In genomic region chr22:41285820-41286638, GRCh38 we compare ENCODE assay signal across 8 cellular contexts. TPM values are rescaled to one million over a fixed set of nuclear protein-coding genes. Genes with fewer than 3 reads are reported as not detected.
DNase-seq lines count a peak whose midpoint lies in the region; ATAC-seq, FAIRE-seq and TF ChIP-seq lines count a peak whose summit lies in the region.

TSS of gene RANGAP1 (minus strand) at chr22:41286187. CDS start at chr22:41281044, 5,143 bp downstream.

- H3K27me3 ChIP-seq in CD4-positive, alpha-beta memory T cell (ENCODE audit: insufficient read depth, low read length), result no peaks in the 10 kb centered on the region
- H3K27me3 ChIP-seq in HepG2 (ENCODE audit: control insufficient read depth in 1 of 2, insufficient read depth in 2 of 2, low read length in 2 of 2), result no peaks in the 10 kb centered on the region; a peak in 1 of 5 replicates

- POLR2A ChIA-PET in CD4-positive, alpha-beta memory T cell (lab: Charles Lee; ENCODE audit: partially characterized antibody), result interaction anchor here (0.6 to 5.2 kb wide), 30 partner anchors 10 to 1967 kb away, joined by 3 to 111 read pairs (median 6); partner anchors contain the start of genes ACO2, DESI1, EP300 and PHF5A
- POLR2A ChIA-PET in activated CD4-positive, alpha-beta memory T cell treated with anti-CD3 and anti-CD28 coated beads for 36 hours (lab: Charles Lee), result interaction anchor here (0.9 to 2.1 kb wide), 9 partner anchors 16 to 335 kb away, joined by 3 to 33 read pairs (median 5); partner anchors contain the start of genes ACO2, DESI1, PHF5A and PMM1
- POLR2A ChIA-PET in HepG2 (lab: Yijun Ruan, JAX), result interaction anchor here (0.7 to 6.0 kb wide), 15 partner anchors 11 to 335 kb away, joined by 3 to 49 read pairs (median 5); partner anchors contain the start of genes ACO2, CHADL, PHF5A and RBX1

- peak; percentile 98 to 99 (median 99) for DNase-seq in CD4-positive, alpha-beta memory T cell
- peak; percentile 97 for DNase-seq in NCI-H82 treated with DMSO at 0.1 percent for 48 hours (lab: John Stamatoyannopoulos, UW; ENCODE audit: unreplicated experiment)
- DNase-seq in activated CD4-positive, alpha-beta memory T cell treated with anti-CD3 and anti-CD28 coated beads for 36 hours, result peak; percentile 99
- peak; percentile 97 to 99 for DNase-seq in dermis microvascular lymphatic vessel endothelial cell (ENCODE audit: low read depth in 2 of 2)
- DNase-seq in HepG2 (ENCODE audit: low spot score), result peak; percentile 97
- DNase-seq in stimulated activated CD4-positive, alpha-beta T cell treated with anti-CD3 and anti-CD28 coated beads, Interleukin-4, amount 100 ng/mL, for 1 hour, result peak; percentile 97

- peak within 1 kb of the TSS; percentile 82 to 94 for H3K4me3 ChIP-seq in CD4-positive, alpha-beta memory T cell (ENCODE audit: low read length in 2 of 2)
- peak within 1 kb of the TSS; percentile 97 to 100 (median 98) for H3K4me3 ChIP-seq in HepG2 (replicated peaks in 1 of 3; ENCODE audit: insufficient read depth in 1 of 3, low read depth in 2 of 3, low read length in 3 of 3)

- TF ChIP-seq CTCF in HepG2 (CRISPR knock-in tag; IDR thresholded peaks at IDR 0.05), result peak; percentile 54

- H3K36me3 ChIP-seq in CD4-positive, alpha-beta memory T cell (ENCODE audit: insufficient read depth, low read length), result peaks cover 24% of the 10 kb centered on the region
- peaks cover 2 to 18% of the 10 kb centered on the region in 2 experiments for H3K36me3 ChIP-seq in HepG2 (replicated peaks in 1 of 2; ENCODE audit: control insufficient read depth in 1 of 2, insufficient read depth in 2 of 2, low read length in 2 of 2)

- peaks cover 10 to 25% of the 10 kb centered on the region in 2 donors for H3K36me3 Mint-ChIP-seq in CD4-positive, alpha-beta memory T cell
- peaks cover 24% of the 10 kb centered on the region for H3K36me3 Mint-ChIP-seq in activated CD4-positive, alpha-beta memory T cell treated with anti-CD3 and anti-CD28 coated beads for 36 hours

- peak within 1 kb of the TSS; percentile 96 to 99 (median 99) for H3K27ac Mint-ChIP-seq in CD4-positive, alpha-beta memory T cell
- peak within 1 kb of the TSS; percentile 99 for H3K27ac Mint-ChIP-seq in activated CD4-positive, alpha-beta memory T cell treated with anti-CD3 and anti-CD28 coated beads for 36 hours

- WGBS in HepG2 (ENCODE audit: low lambda C conversion rate), result 0% methylated on average over 8 of the region's 77 CpGs

- H3K79me2 ChIP-seq in HepG2 (ENCODE audit: insufficient read depth, low read length), result peaks cover 27% of the 10 kb centered on the region

- H4K20me1 ChIP-seq in HepG2 (ENCODE audit: insufficient read depth, low read length), result no peaks in the 10 kb centered on the region

- H3K9ac ChIP-seq in HepG2 (ENCODE audit: insufficient read depth, low read depth, low read length), result peak within 1 kb of the TSS; percentile 94

- no peak for TF ChIP-seq RAD21 in HepG2 (CRISPR knock-in tag; IDR thresholded peaks at IDR 0.05)

- no TSS peak for BruUV-seq in HepG2 (replicated peaks; lab: Mats Ljungman, UMichigan)

- H3K4me1 ChIP-seq in CD4-positive, alpha-beta memory T cell (ENCODE audit: insufficient read depth, low read length), result peaks cover 23% of the 10 kb centered on the region
- peaks cover 58% of the 10 kb centered on the region for H3K4me1 ChIP-seq in HepG2 (ENCODE audit: insufficient read depth, low read length)

- H3K27me3 Mint-ChIP-seq in CD4-positive, alpha-beta memory T cell, result no peaks in the 10 kb centered on the region
- H3K27me3 Mint-ChIP-seq in activated CD4-positive, alpha-beta memory T cell treated with anti-CD3 and anti-CD28 coated beads for 36 hours, result no peaks in the 10 kb centered on the region

- ATAC-seq in GM19438 (IDR thresholded peaks at IDR 0.05; ENCODE audit: low read depth, unreplicated experiment), result peak; percentile 90
- ATAC-seq in HG03575 (IDR thresholded peaks at IDR 0.05; ENCODE audit: extremely low read depth, insufficient number of reproducible peaks, low FRiP score, unreplicated experiment), result peak; percentile 56
- ATAC-seq in HepG2, result peak; percentile 96

- intact Hi-C loops in CD4-positive, alpha-beta memory T cell (cut with micrococcal nuclease), result loop anchor here (1.0 to 5.0 kb wide), 11 partner anchors 15 to 429 kb away; partner anchors contain the start of genes ACO2, DESI1, L3MBTL2 and PHF5A
- intact Hi-C loops in activated CD4-positive, alpha-beta memory T cell treated with anti-CD3 and anti-CD28 coated beads for 36 hours (cut with micrococcal nuclease), result loop anchor here (1.0 to 10.0 kb wide), 10 partner anchors 15 to 569 kb away; partner anchors contain the start of genes ACO2, DESI1, L3MBTL2 and PHF5A
- intact Hi-C loops in HepG2 (cut with micrococcal nuclease; ENCODE audit: unreplicated experiment), result loop anchor here (1.0 to 10.0 kb wide), 3 partner anchors 15 to 159 kb away; partner anchors contain the start of genes TOB2 and ZC3H7B

- peak within 1 kb of the TSS; percentile 98 for H3K4me2 ChIP-seq in HepG2 (ENCODE audit: low read depth, low read length)

- no peaks in the 10 kb centered on the region for H3K9me3 ChIP-seq in CD4-positive, alpha-beta memory T cell (ENCODE audit: control insufficient read depth in 1 of 2, low read length in 2 of 2)
- no peaks in the 10 kb centered on the region for H3K9me3 ChIP-seq in HepG2 (ENCODE audit: low read length)

- CTCF ChIA-PET in CD4-positive, alpha-beta memory T cell (lab: Charles Lee; ENCODE audit: partially characterized antibody), result interaction anchor here (1.3 to 2.1 kb wide), 5 partner anchors 16 to 363 kb away, joined by 4 to 11 read pairs (median 5); partner anchors contain the start of genes TEF and ZC3H7B
- CTCF ChIA-PET in activated CD4-positive, alpha-beta memory T cell treated with anti-CD3 and anti-CD28 coated beads for 36 hours (lab: Charles Lee), result interaction anchor here (0.7 to 3.6 kb wide), 2 partner anchors 15 to 183 kb away, joined by 3 to 24 read pairs; partner anchors contain the start of genes ACO2, PHF5A and ZC3H7B
- CTCF ChIA-PET in HepG2 (lab: Yijun Ruan, JAX; ENCODE audit: low intra/inter-chr PET ratio, low total read pairs), result no interaction called here

- in situ Hi-C loops in HepG2 (cut with HindIII; ENCODE audit: extremely low pct_ligation_motif_present, low pct_unique_long_range_greater_than_20kb), result no loop called here

- peak within 1 kb of the TSS; percentile 99 for H3K27ac ChIP-seq in CD4-positive, alpha-beta memory T cell (ENCODE audit: low read depth, low read length)
- peak within 1 kb of the TSS; percentile 88 for H3K27ac ChIP-seq in HepG2 (ENCODE audit: extremely low read length, insufficient read depth, low read length)

- TF ChIP-seq EP300 in HepG2 (IDR thresholded peaks at IDR 0.05; ENCODE audit: low read depth in 2 of 2, low read length in 2 of 2) (peak; percentile 4 to 41; a peak in 1 of 4 replicates), HepG2 (CRISPR knock-in tag; IDR thresholded peaks at IDR 0.05; ENCODE audit: borderline replicate concordance) (no peak)

- peak; percentile 83 for FAIRE-seq in HepG2 (lab: Jason Lieb, UNC)

- no peaks in the 10 kb centered on the region for H3K9me3 Mint-ChIP-seq in CD4-positive, alpha-beta memory T cell
- H3K9me3 Mint-ChIP-seq in activated CD4-positive, alpha-beta memory T cell treated with anti-CD3 and anti-CD28 coated beads for 36 hours, result no peaks in the 10 kb centered on the region

- no peak within 1 kb of the TSS for H2AFZ ChIP-seq in HepG2 (ENCODE audit: low read length)

- TF ChIP-seq POLR2A in HepG2 (IDR thresholded peaks at IDR 0.05; ENCODE audit: insufficient read depth in 1 of 2, low read depth in 2 of 2, low read length in 2 of 2), result peak; percentile 74 to 81

- H3K4me1 Mint-ChIP-seq in CD4-positive, alpha-beta memory T cell, result peaks cover 16 to 50% (median 36%) of the 10 kb centered on the region in 4 donors
- H3K4me1 Mint-ChIP-seq in activated CD4-positive, alpha-beta memory T cell treated with anti-CD3 and anti-CD28 coated beads for 36 hours (ENCODE audit: low read depth), result peaks cover 25% of the 10 kb centered on the region

- H3K4me3 Mint-ChIP-seq in CD4-positive, alpha-beta memory T cell, result peak within 1 kb of the TSS; percentile 92 to 98 (median 96)
- peak within 1 kb of the TSS; percentile 98 for H3K4me3 Mint-ChIP-seq in activated CD4-positive, alpha-beta memory T cell treated with anti-CD3 and anti-CD28 coated beads for 36 hours

TF ChIP-seq in HepG2, 621 proteins besides CTCF, POLR2A, EP300 and RAD21 (continues in another document):
- 0 out of 2 replicates have a peak, but pooled peaks have one; percentile 52 for TF ChIP-seq KMT2B (CRISPR knock-in tag; IDR thresholded peaks at IDR 0.05)
- TF ChIP-seq TCF7 (IDR thresholded peaks at IDR 0.05; ENCODE audit: low read depth), result no peak
- TF ChIP-seq ZNF720 (CRISPR knock-in tag; IDR thresholded peaks at IDR 0.05), result no peak
- no peak for TF ChIP-seq ZNF432 (CRISPR knock-in tag; IDR thresholded peaks at IDR 0.05; ENCODE audit: borderline replicate concordance)

RNA-seq across cellular contexts. Expression of gene RANGAP1, which starts in this region (rescaled TPM):
- total RNA-seq in CD4-positive, alpha-beta memory T cell, result 10 to 100 TPM; 69.1 to 74.7 TPM
- 10 to 100 TPM; 12.7 to 32.3 TPM for polyA plus RNA-seq in CD4-positive, alpha-beta memory T cell
- total RNA-seq in activated CD4-positive, alpha-beta memory T cell treated with anti-CD3 and anti-CD28 coated beads for 36 hours, result 100 to 1,000 TPM; 154 to 156 TPM
- 65.1 and 72.2 TPM in 2 replicates for total RNA-seq in dermis microvascular lymphatic vessel endothelial cell
- 71.7 and 83.9 TPM in 2 replicates for total RNA-seq in HepG2 (2016; rRNA removed; fragmentation: Illumina TruSeq; extraction: Trizol)
- total RNA-seq in HepG2 (2016; cell fraction: cytosol; rRNA removed; fragmentation: Illumina TruSeq; extraction: Trizol; ENCODE audit: low read depth), result 10.6 and 11.9 TPM in 2 replicates
- 66.9 and 83.1 TPM in 2 replicates for total RNA-seq in HepG2 (2016; cell fraction: insoluble cytoplasmic fraction; rRNA removed; fragmentation: Illumina TruSeq; extraction: Trizol)
- total RNA-seq in HepG2 (2016; cell fraction: membrane; rRNA removed; fragmentation: Illumina TruSeq; extraction: Trizol), result 28.4 and 30.2 TPM in 2 replicates
- total RNA-seq in HepG2 (2016; cell fraction: nucleus; rRNA removed; fragmentation: Illumina TruSeq; extraction: Trizol), result 45.7 and 49.7 TPM in 2 replicates
- polyA plus RNA-seq in HepG2 (2011; rRNA removed), result 51.8 and 53.8 TPM in 2 replicates
- polyA plus RNA-seq in HepG2 (2011; cell fraction: cytosol; rRNA removed), result 40.4 and 58.2 TPM in 2 replicates
- 108 and 147 TPM in 2 replicates for polyA plus RNA-seq in HepG2 (2011; cell fraction: nucleus; rRNA removed)
- polyA plus RNA-seq in HepG2 (2012), result 34.5 and 50.8 TPM in 2 replicates
- polyA plus RNA-seq in HepG2 (2016; cell fraction: cytosol; fragmentation: Illumina TruSeq; extraction: Trizol; ENCODE audit: low read depth), result 5.9 TPM in 2 replicates
- polyA plus RNA-seq in HepG2 (2016; cell fraction: insoluble cytoplasmic fraction; fragmentation: Illumina TruSeq; extraction: Trizol; ENCODE audit: low read depth), result 56.5 and 66.2 TPM in 2 replicates
- 13.7 and 14.7 TPM in 2 replicates for polyA plus RNA-seq in HepG2 (2016; cell fraction: membrane; fragmentation: Illumina TruSeq; extraction: Trizol; ENCODE audit: low read depth)
- 86.6 and 97.6 TPM in 2 replicates for polyA plus RNA-seq in HepG2 (2016; cell fraction: nucleus; fragmentation: Illumina TruSeq; extraction: Trizol; ENCODE audit: insufficient read depth, low read depth)
- polyA minus RNA-seq in HepG2 (2011; rRNA and poly(A)+ RNA removed; ENCODE audit: low replicate concordance), result 97.7 and 166 TPM in 2 replicates
- polyA minus RNA-seq in HepG2 (2011; cell fraction: cytosol; rRNA and poly(A)+ RNA removed), result 35.8 and 36.2 TPM in 2 replicates
- 23.8 and 25.0 TPM in 2 replicates for polyA minus RNA-seq in HepG2 (2011; cell fraction: nucleus; rRNA and poly(A)+ RNA removed)

Comparison
In these comparisons a context has a peak if more than half of its experiments do, and no peak if none do; other contexts are left out.
1. Peak in every context shown above with its lines: DNase-seq, ATAC-seq, H3K4me3 ChIP-seq and H3K27ac ChIP-seq.